Comparison of ENCODE assay signal across 10 cellular contexts in the genomic region with DNA sequence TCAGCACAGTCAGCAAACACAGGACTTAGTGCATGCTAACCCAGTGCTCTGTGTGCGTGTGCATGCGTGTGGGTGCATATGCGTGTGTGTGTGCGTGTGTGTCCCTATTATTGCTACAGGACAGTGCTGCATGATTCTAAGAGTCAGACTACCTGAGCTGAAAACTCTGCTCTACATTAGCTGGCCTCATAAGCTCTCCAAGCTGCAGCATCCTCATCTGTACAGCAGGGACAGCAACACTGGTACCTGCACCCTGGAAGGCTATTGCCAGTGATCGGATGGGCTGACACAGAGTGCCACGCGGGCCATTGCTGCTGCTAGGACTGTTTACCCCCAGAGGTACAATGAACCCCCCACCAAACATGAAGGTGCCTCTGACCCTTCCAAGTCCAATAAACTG. TPM values are rescaled to one million over a fixed set of nuclear protein-coding genes. Genes with fewer than 3 reads are reported as not detected.
DNase-seq lines count a peak whose midpoint lies in the region; ATAC-seq and TF ChIP-seq lines count a peak whose summit lies in the region.
"Had no signal": no experiment of that assay in that cellular context is flagged by ENCODE, and none has a peak within 500 bp of the region (broad histone marks: within the 10 kb centered on the region; RNA-seq: fewer than 3 reads in every experiment).

No MANE protein-coding gene starts in this region.

- CTCF ChIA-PET in GM10248 (lab: Yijun Ruan, JAX): interaction anchor here (0.9 to 1.7 kb wide), 3 partner anchors 9 to 37 kb away, joined by 3 to 5 read pairs (median 3); no protein-coding TSS in a partner anchor

- 0 out of 2 replicates have a peak, but pooled peaks cover 2% of the 10 kb centered on the region for H3K27me3 ChIP-seq in MG63

- H3K27ac Mint-ChIP-seq in stimulated activated naive B cell treated with anti-CD40 and anti-IgM and Interleukin-4, amounts not matched to agents 10 μg/mL and 1 μg/mL and 100 μg/mL, for 72 hours: no peak overlapping the region

- in situ Hi-C loops in ACHN (cut with HindIII; ENCODE audit: low pct_ligation_motif_present, low pct_unique_long_range_greater_than_20kb, low sequenced_read_pairs): no loop called here

- POLR2A ChIA-PET in GM10248 (lab: Yijun Ruan, JAX): no interaction called here

- no peaks in the 10 kb centered on the region for H3K9me3 ChIP-seq in MG63

- no peaks in the 10 kb centered on the region for H3K36me3 Mint-ChIP-seq in stimulated activated naive B cell treated with anti-CD40 and anti-IgM and Interleukin-4, amounts not matched to agents 10 μg/mL and 1 μg/mL and 100 μg/mL, for 72 hours

- no peak overlapping the region for H3K4me3 Mint-ChIP-seq in stimulated activated naive B cell treated with anti-CD40 and anti-IgM and Interleukin-4, amounts not matched to agents 10 μg/mL and 1 μg/mL and 100 μg/mL, for 72 hours

- no peak for DNase-seq in MG63
- peak; percentile 39 to 72 for DNase-seq in foreskin fibroblast
- DNase-seq in skeletal muscle cell (ENCODE audit: low read depth): no peak
- DNase-seq in ACHN: no peak
- no peak for DNase-seq in GM10248 (ENCODE audit: extremely low spot score)
- no peak for DNase-seq in stimulated activated naive B cell treated with anti-CD40 and anti-IgM and Interleukin-4, amounts not matched to agents 10 μg/mL and 1 μg/mL and 100 μg/mL, for 72 hours
- DNase-seq: T1000 had no signal

- peaks cover 44 to 57% of the 10 kb centered on the region in 2 donors for H3K27me3 Mint-ChIP-seq in stimulated activated naive B cell treated with anti-CD40 and anti-IgM and Interleukin-4, amounts not matched to agents 10 μg/mL and 1 μg/mL and 100 μg/mL, for 72 hours

- H3K4me3 ChIP-seq in MG63: peak overlapping the region; percentile 49
- peak overlapping the region; percentile 75 to 80 for H3K4me3 ChIP-seq in foreskin fibroblast (ENCODE audit: low read depth in 1 of 2, low read length in 2 of 2)
- H3K4me3 ChIP-seq in skeletal muscle cell (ENCODE audit: low read depth, low read length): peak overlapping the region; percentile 62

- H3K36me3 ChIP-seq in MG63: no peaks in the 10 kb centered on the region; the same call in 1 of the 2 replicates

- H3K9me3 Mint-ChIP-seq in stimulated activated naive B cell treated with anti-CD40 and anti-IgM and Interleukin-4, amounts not matched to agents 10 μg/mL and 1 μg/mL and 100 μg/mL, for 72 hours: peaks cover 0 to 1% of the 10 kb centered on the region in 2 donors

- ATAC-seq in GM18907 (IDR thresholded peaks at IDR 0.05; ENCODE audit: unreplicated experiment) (peak; percentile 57), GM21723 (IDR thresholded peaks at IDR 0.05; ENCODE audit: unreplicated experiment) (no peak)
- ATAC-seq in stimulated activated naive B cell treated with anti-CD40 and anti-IgM and Interleukin-4, amounts not matched to agents 10 μg/mL and 1 μg/mL and 100 μg/mL, for 72 hours (replicated peaks): no peak

- peak; percentile 22 for TF ChIP-seq CTCF in foreskin fibroblast (IDR thresholded peaks at IDR 0.05; ENCODE audit: low read depth, low read length)
- no peak for TF ChIP-seq CTCF in GM10248 (IDR thresholded peaks at IDR 0.05; ENCODE audit: control extremely low read depth, extremely low read depth, low read depth, missing control alignments)

- H3K4me1 Mint-ChIP-seq in stimulated activated naive B cell treated with anti-CD40 and anti-IgM and Interleukin-4, amounts not matched to agents 10 μg/mL and 1 μg/mL and 100 μg/mL, for 72 hours: peaks cover 0 to 6% of the 10 kb centered on the region in 2 donors

RNA-seq across cellular contexts. Expression of gene ADAMTS12, which starts 1.2 kb away (rescaled TPM):
- 8.1 and 11.8 TPM in 2 replicates for total RNA-seq in MG63 (2014; rRNA removed; shearing (Covaris generic); ENCODE audit: low replicate concordance)

RNA-seq across cellular contexts. Expression of gene RXFP3, which starts 45.6 kb away (rescaled TPM):
- not detected in 2 replicates for total RNA-seq in MG63 (2014; rRNA removed; shearing (Covaris generic); ENCODE audit: low replicate concordance)
- total RNA-seq: dermis microvascular lymphatic vessel endothelial cell had no signal

Comparison
In these comparisons a context has a peak if more than half of its experiments do, and no peak if none do; other contexts are left out.
1. DNase-seq: peak in foreskin fibroblast (2 of 2); none in MG63 (single experiment), skeletal muscle cell (single experiment), ACHN (single experiment), GM10248 (single experiment) and stimulated activated naive B cell treated with anti-CD40 and anti-IgM and Interleukin-4, amounts not matched to agents 10 μg/mL and 1 μg/mL and 100 μg/mL, for 72 hours (single experiment).
2. Peak in every context shown above with its lines, with median percentiles within 50 percentile points of each other: H3K4me3 ChIP-seq.